In the genomic region with DNA sequence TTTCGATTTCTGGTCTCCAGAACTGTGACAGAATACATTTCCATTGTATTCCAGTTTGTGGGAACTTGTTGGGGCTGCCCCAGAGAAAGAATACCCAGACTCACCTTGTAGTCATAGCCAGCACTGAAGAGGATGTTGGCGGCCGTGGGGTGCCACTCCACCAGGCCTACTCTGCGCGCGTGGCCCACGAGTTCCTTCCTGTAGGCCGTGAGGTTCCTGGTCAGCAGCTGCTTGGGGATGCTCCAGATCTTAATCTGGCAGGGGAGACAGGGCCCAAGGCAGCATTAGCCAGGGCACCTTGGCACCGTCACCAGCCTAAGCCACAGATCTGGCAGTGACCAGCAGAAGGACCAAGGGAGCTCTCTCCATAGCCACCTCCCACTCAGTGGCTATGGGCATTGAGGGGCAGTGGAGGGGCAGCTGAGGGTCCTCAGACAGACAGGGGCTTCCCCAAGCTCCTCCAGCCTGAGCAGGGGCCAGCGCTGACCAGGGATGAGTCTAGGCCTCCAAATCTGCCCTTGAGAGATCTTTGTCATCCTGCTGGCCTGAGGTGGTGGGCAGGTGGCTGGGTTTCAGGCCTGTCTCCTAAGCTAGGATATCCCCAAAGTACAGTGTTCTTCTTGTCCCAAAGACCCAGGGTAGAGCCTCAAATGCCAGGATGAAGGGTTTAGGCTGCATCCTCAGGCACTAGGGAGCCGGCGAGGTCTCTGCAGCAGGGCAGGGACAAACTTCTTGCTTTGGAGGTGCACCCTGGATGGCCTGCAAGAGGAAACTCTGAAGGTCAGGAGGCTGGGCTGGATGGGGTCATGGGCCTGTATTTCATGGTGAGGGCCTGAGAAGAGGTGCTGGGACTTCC, we compare ENCODE assay signal across 16 cellular contexts. TPM values are rescaled to one million over a fixed set of nuclear protein-coding genes. Genes with fewer than 3 reads are reported as not detected.
DNase-seq lines count a peak whose midpoint lies in the region; TF ChIP-seq lines count a peak whose summit lies in the region.
"Had no signal": no experiment of that assay in that cellular context is flagged by ENCODE, and none has a peak within 500 bp of the region (broad histone marks: within the 10 kb centered on the region; RNA-seq: fewer than 3 reads in every experiment).

No MANE protein-coding gene starts in this region.

- H3K4me3 Mint-ChIP-seq in dendritic cell treated with granulocyte-macrophage colony-stimulating factor and Interleukin-4, amounts not matched to agents 40 ng/mL and 50 ng/mL, for 4 days: no peak overlapping the region

- H3K4me1 ChIP-seq in KMS-11 (ENCODE audit: low read depth, poor library complexity, severe bottlenecking): peaks cover 50% of the 10 kb centered on the region
- no peaks in the 10 kb centered on the region for H3K4me1 ChIP-seq in transverse colon

- peaks cover 43% of the 10 kb centered on the region for H3K36me3 Mint-ChIP-seq in dendritic cell treated with granulocyte-macrophage colony-stimulating factor and Interleukin-4, amounts not matched to agents 40 ng/mL and 50 ng/mL, for 4 days (ENCODE audit: low read depth)

- no peaks in the 10 kb centered on the region for H3K79me2 ChIP-seq in KMS-11 (ENCODE audit: insufficient read depth, low read depth)

- H3K4me3 ChIP-seq in KMS-11 (IDR thresholded peaks at IDR 0.05; ENCODE audit: insufficient read depth, low read depth, low read length) (no peak overlapping the region), transverse colon (no peak overlapping the region)
- H3K4me3 ChIP-seq: GM12878, GM23248 had no signal

- intact Hi-C loops in dendritic cell treated with granulocyte-macrophage colony-stimulating factor and Interleukin-4, amounts not matched to agents 40 ng/mL and 50 ng/mL, for 4 days (cut with micrococcal nuclease): no loop called here
- intact Hi-C loops in transverse colon (cut with DNase I; ENCODE audit: low total_unique reads): no loop called here

- H3K27me3 ChIP-seq in KMS-11 (ENCODE audit: insufficient read depth, low read depth) (no peaks in the 10 kb centered on the region), transverse colon (no peaks in the 10 kb centered on the region)

- in situ Hi-C loops in transverse colon (cut with MboI; ENCODE audit: low pct_ligation_motif_present in 1 of 4, low pct_unique_long_range_greater_than_20kb in 1 of 4, low sequenced_read_pairs in 3 of 4): no loop called here

- peak overlapping the region; percentile 8 for H3K27ac Mint-ChIP-seq in dendritic cell treated with granulocyte-macrophage colony-stimulating factor and Interleukin-4, amounts not matched to agents 40 ng/mL and 50 ng/mL, for 4 days

- no peak overlapping the region for H2AFZ ChIP-seq in KMS-11 (ENCODE audit: low read depth)
- H2AFZ ChIP-seq: GM23248 had no signal

- no peaks in the 10 kb centered on the region for H3K9me3 ChIP-seq in transverse colon

- H3K36me3 ChIP-seq in KMS-11 (ENCODE audit: insufficient read depth) (no peaks in the 10 kb centered on the region), transverse colon (no peaks in the 10 kb centered on the region)

- H3K4me2 ChIP-seq in KMS-11: peak overlapping the region; percentile 88; the same call in 1 of the 2 replicates

- 96% methylated on average over 11 of the region's 12 CpGs; no CpG with 5 or more reads in 1 of the 2 donors for WGBS in transverse colon (ENCODE audit: low coverage in 1 of 2), 2 donors

- no peaks in the 10 kb centered on the region for H3K27me3 Mint-ChIP-seq in dendritic cell treated with granulocyte-macrophage colony-stimulating factor and Interleukin-4, amounts not matched to agents 40 ng/mL and 50 ng/mL, for 4 days

- DNase-seq in activated CD4-positive, CD25-positive, alpha-beta regulatory T cell treated with anti-CD3 and anti-CD28 coated beads, Interleukin-2, amount 50 U/mL, for 72 hours: peak; percentile 21
- DNase-seq in activated CD4-positive, CD25-positive, alpha-beta regulatory T cell (lab: John Stamatoyannopoulos, UW): no peak
- DNase-seq in transverse colon (peak; percentile 2), DMS79 (lab: John Stamatoyannopoulos, UW) (no peak), NCI-H2107 treated with DMSO at 0.1 percent for 48 hours (lab: John Stamatoyannopoulos, UW; ENCODE audit: unreplicated experiment) (no peak), SK-N-DZ (ENCODE audit: low spot score) (no peak)
- DNase-seq: C1 segment of cervical spinal cord, GM23248, IMR-90, NCI-H1417, NCI-H2029 treated with DMSO at 0.1 percent for 48 hours, NCI-H510A treated with DMSO at 0.1 percent for 48 hours had no signal

- TF ChIP-seq CTCF in KMS-11 (conservative IDR thresholded peaks at IDR 0.05; ENCODE audit: low read depth, low read length) (no peak), transverse colon (IDR thresholded peaks at IDR 0.05) (no peak)

- no peak for TF ChIP-seq EP300 in transverse colon (IDR thresholded peaks at IDR 0.05; ENCODE audit: low read depth)

- H3K9me3 Mint-ChIP-seq in dendritic cell treated with granulocyte-macrophage colony-stimulating factor and Interleukin-4, amounts not matched to agents 40 ng/mL and 50 ng/mL, for 4 days: no peaks in the 10 kb centered on the region

- no peak overlapping the region for H3K27ac ChIP-seq in KMS-11
- no peak overlapping the region for H3K27ac ChIP-seq in transverse colon
- H3K27ac ChIP-seq: 22Rv1, GM23248 had no signal

- peaks cover 29% of the 10 kb centered on the region for H3K4me1 Mint-ChIP-seq in dendritic cell treated with granulocyte-macrophage colony-stimulating factor and Interleukin-4, amounts not matched to agents 40 ng/mL and 50 ng/mL, for 4 days (ENCODE audit: low read depth)

- no peak overlapping the region for H3K9ac ChIP-seq in KMS-11
- H3K9ac ChIP-seq: GM23248 had no signal

- H4K20me1 ChIP-seq in KMS-11 (ENCODE audit: insufficient read depth): no peaks in the 10 kb centered on the region

- TF ChIP-seq POLR2A in transverse colon (IDR thresholded peaks at IDR 0.05): no peak

RNA-seq across cellular contexts. Expression of a gene that starts 15.9 kb away (rescaled TPM):
- total RNA-seq in transverse colon: 10 to 100 TPM; 28.7 to 58.7 (median 53.8) TPM
- 10.3 and 10.5 TPM in 2 replicates for polyA plus RNA-seq in SK-N-DZ (2014; cell fraction: cytosol; rRNA removed)
- 5.2 and 14.6 TPM in 2 replicates for polyA plus RNA-seq in SK-N-DZ (2014; cell fraction: nucleus; rRNA removed)

RNA-seq across cellular contexts. Expression of a gene that starts 57.5 kb away (rescaled TPM):
- total RNA-seq in transverse colon: 10 to 100 TPM in 3 of 4 donors, 1 to 10 TPM in 1; 10.0 to 59.1 (median 47.1) TPM
- 12.8 and 13.7 TPM in 2 replicates for polyA plus RNA-seq in SK-N-DZ (2014; cell fraction: cytosol; rRNA removed)
- 4.2 and 4.8 TPM in 2 replicates for polyA plus RNA-seq in SK-N-DZ (2014; cell fraction: nucleus; rRNA removed)

Comparison
In these comparisons a context has a peak if more than half of its experiments do, and no peak if none do; other contexts are left out.
1. DNase-seq: peak in activated CD4-positive, CD25-positive, alpha-beta regulatory T cell treated with anti-CD3 and anti-CD28 coated beads, Interleukin-2, amount 50 U/mL, for 72 hours (single experiment) and transverse colon (single experiment); none in activated CD4-positive, CD25-positive, alpha-beta regulatory T cell (0 of 4), DMS79 (single experiment), NCI-H2107 treated with DMSO at 0.1 percent for 48 hours (single experiment) and SK-N-DZ (single experiment).